ENCODE assay signal across 14 cellular contexts in the genomic region with DNA sequence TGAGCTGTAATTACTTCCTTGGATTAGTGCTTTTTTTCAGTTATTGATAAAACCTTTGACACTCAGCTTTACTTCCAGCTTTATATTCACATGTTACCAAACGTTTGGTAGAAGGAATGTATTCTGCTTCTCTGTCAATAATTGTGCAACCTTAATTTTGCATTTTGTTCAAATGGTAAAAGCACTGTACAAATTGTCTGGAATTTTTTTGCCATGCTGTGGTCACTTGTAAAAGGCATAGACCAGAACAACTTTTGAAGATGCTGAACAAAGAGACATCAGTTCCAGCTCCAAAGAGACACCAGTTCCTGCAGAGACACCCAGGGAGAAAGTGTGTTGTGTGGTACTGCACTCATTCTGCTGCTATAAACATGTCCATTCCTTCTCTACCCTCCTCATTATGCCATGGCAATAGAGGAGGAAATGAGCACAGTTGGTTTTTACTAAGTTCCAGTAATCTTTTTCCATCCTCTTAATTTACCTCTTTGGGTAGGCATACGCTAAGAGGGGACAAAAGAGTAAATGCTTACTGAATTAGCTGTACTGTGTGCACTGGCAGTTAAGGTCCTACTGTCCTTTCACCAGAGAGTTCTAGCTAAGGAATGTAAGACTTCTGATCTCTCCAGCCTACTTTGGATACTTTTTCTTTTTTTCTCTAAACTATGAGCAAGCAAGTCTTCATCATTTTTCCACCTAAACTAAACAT.
"Had no signal": no experiment of that assay in that cellular context is flagged by ENCODE, and none has a peak within 500 bp of the region (broad histone marks: within the 10 kb centered on the region; RNA-seq: fewer than 3 reads in every experiment).

No MANE protein-coding gene starts in this region.

- H3K36me3 ChIP-seq: thyroid gland, vagina had no signal

- H3K4me1 ChIP-seq: thyroid gland, vagina had no signal

- H3K27ac ChIP-seq: coronary artery, thyroid gland, vagina had no signal

- H3K9me3 ChIP-seq: thyroid gland, vagina had no signal

- ATAC-seq: natural killer cell had no signal

- FAIRE-seq: astrocyte, endothelial cell of umbilical vein had no signal

- H3K4me3 ChIP-seq: thyroid gland, vagina had no signal

- DNase-seq: activated CD4-positive, alpha-beta memory T cell treated with anti-CD3 and anti-CD28 coated beads for 36 hours; activated CD8-positive, alpha-beta memory T cell treated with anti-CD3 and anti-CD28 coated beads, Interleukin-2, amount 50 U/mL, for 4 hours; activated naive CD4-positive, alpha-beta T cell; effector CD4-positive, alpha-beta T cell; hippocampal formation; natural killer cell; occipital lobe; stimulated activated CD4-positive, alpha-beta T cell treated with anti-CD3 and anti-CD28 coated beads, Interleukin-4, amount 100 ng/mL, for 1 hour; T-helper 9 cell; thyroid gland had no signal

- H3K27me3 ChIP-seq: thyroid gland, vagina had no signal
